Comparison of ENCODE assay signal across 22 cellular contexts in the genomic region with DNA sequence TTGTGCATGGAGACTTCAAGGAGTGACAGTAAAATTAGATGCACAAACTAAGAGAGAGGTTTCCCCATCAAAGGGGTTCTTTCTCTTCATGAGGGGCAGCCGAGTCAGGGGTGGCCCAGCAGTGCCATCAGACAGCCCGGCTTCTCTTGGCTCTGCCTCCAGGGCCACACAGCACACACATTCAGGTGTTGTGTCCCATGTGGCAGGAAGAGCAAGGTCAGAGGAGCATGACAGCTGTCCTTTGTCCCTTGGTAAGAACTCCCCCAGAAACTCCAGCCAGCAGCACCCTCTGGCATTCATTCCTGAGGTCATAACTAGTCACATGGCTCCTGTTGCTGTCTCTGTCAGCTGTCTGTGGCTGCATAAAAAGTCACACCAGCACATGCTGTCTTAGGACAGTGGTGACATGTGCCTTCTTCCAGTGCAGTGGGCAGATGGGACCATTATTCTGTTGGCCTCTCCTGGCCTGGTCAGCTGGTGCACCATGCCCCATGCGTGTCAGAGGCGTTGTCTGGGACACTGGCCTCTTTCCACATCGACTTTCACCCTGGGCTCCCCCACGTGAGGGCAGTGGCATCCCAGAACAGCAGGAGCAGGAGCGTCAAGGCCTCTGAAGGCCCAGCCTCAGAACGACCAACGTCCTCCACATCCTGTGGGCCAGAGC.
DNase-seq lines count a peak whose midpoint lies in the region; ATAC-seq and TF ChIP-seq lines count a peak whose summit lies in the region.
"Had no signal": no experiment of that assay in that cellular context is flagged by ENCODE, and none has a peak within 500 bp of the region (broad histone marks: within the 10 kb centered on the region; RNA-seq: fewer than 3 reads in every experiment).

No MANE protein-coding gene starts in this region.

- peak overlapping the region; percentile 29 for H3K27ac Mint-ChIP-seq in neural progenitor cell
- H3K27ac Mint-ChIP-seq: activated CD4-positive, alpha-beta T cell treated with anti-CD3 and anti-CD28 coated beads, Interleukin-2, amount 10 ng/mL, durations not matched to agents 24 days and 14 days; activated naive CD4-positive, alpha-beta T cell treated with anti-CD3 and anti-CD28 coated beads, Interleukin-2, amount 50 U/mL, for 24 hours had no signal

- H2AFZ ChIP-seq in neural progenitor cell (replicated peaks): no peak overlapping the region

- TF ChIP-seq CTCF in right atrium auricular region (IDR thresholded peaks at IDR 0.05) (no peak), neural progenitor cell (IDR thresholded peaks at IDR 0.05) (no peak)

- H3K4me1 ChIP-seq in right atrium auricular region (peaks cover 0 to 7% of the 10 kb centered on the region in 2 donors), neural progenitor cell (no peaks in the 10 kb centered on the region)
- H3K4me1 ChIP-seq: gastroesophageal sphincter, tibial nerve had no signal

- H3K9me3 ChIP-seq in right atrium auricular region: no peaks in the 10 kb centered on the region
- no peaks in the 10 kb centered on the region for H3K9me3 ChIP-seq in neural progenitor cell (ENCODE audit: low read depth)
- H3K9me3 ChIP-seq: gastroesophageal sphincter, tibial nerve had no signal

- no peaks in the 10 kb centered on the region for H4K20me1 ChIP-seq in neural progenitor cell (ENCODE audit: low read depth)

- H3K36me3 ChIP-seq in right atrium auricular region: peaks cover 84% of the 10 kb centered on the region
- H3K36me3 ChIP-seq in neural progenitor cell: no peaks in the 10 kb centered on the region

- no peaks in the 10 kb centered on the region for H3K4me1 Mint-ChIP-seq in neural progenitor cell
- H3K4me1 Mint-ChIP-seq: activated CD4-positive, alpha-beta T cell treated with anti-CD3 and anti-CD28 coated beads, Interleukin-2, amount 10 ng/mL, durations not matched to agents 24 days and 14 days; activated naive CD4-positive, alpha-beta T cell treated with anti-CD3 and anti-CD28 coated beads, Interleukin-2, amount 50 U/mL, for 24 hours had no signal

- ATAC-seq in Right ventricle myocardium inferior (peak; percentile 71), left cardiac atrium (peak; percentile 16 to 45)
- ATAC-seq: esophagus mucosa; gastroesophageal sphincter; stimulated activated naive CD8-positive, alpha-beta T cell treated with anti-CD3 and anti-CD28 coated beads, Interleukin-15, Interleukin-2, amounts not matched to agents 100 U/mL and 50 U/mL, for 24 hours had no signal

- no peak overlapping the region for H3K9ac ChIP-seq in neural progenitor cell

- H3K27me3 Mint-ChIP-seq in neural progenitor cell (ENCODE audit: insufficient read depth, low read depth): peaks cover 5% of the 10 kb centered on the region
- H3K27me3 Mint-ChIP-seq: activated CD4-positive, alpha-beta T cell treated with anti-CD3 and anti-CD28 coated beads, Interleukin-2, amount 10 ng/mL, durations not matched to agents 24 days and 14 days; activated naive CD4-positive, alpha-beta T cell treated with anti-CD3 and anti-CD28 coated beads, Interleukin-2, amount 50 U/mL, for 24 hours had no signal

- H3K27me3 ChIP-seq in right atrium auricular region (no peaks in the 10 kb centered on the region), neural progenitor cell (no peaks in the 10 kb centered on the region)
- H3K27me3 ChIP-seq: gastroesophageal sphincter, tibial nerve had no signal

- H3K36me3 Mint-ChIP-seq in neural progenitor cell: peaks cover 28% of the 10 kb centered on the region
- H3K36me3 Mint-ChIP-seq: activated naive CD4-positive, alpha-beta T cell treated with anti-CD3 and anti-CD28 coated beads, Interleukin-2, amount 50 U/mL, for 24 hours had no signal

- no peaks in the 10 kb centered on the region for H3F3A ChIP-seq in neural progenitor cell (ENCODE audit: low read depth)

- H3K4me3 ChIP-seq in right atrium auricular region (no peak overlapping the region), neural progenitor cell (no peak overlapping the region)
- H3K4me3 ChIP-seq: gastroesophageal sphincter, tibial nerve had no signal

- no peak for DNase-seq in Right ventricle myocardium inferior (ENCODE audit: missing footprints)
- DNase-seq in right atrium auricular region (ENCODE audit: low spot score): no peak
- no peak for DNase-seq in left cardiac atrium
- no peak for DNase-seq in neural progenitor cell (ENCODE audit: low spot score)
- DNase-seq in NCI-H510A treated with DMSO at 0.1 percent for 48 hours (lab: John Stamatoyannopoulos, UW): no peak
- no peak for DNase-seq in middle frontal gyrus (ENCODE audit: extremely low spot score, low spot score)
- DNase-seq in activated naive CD4-positive, alpha-beta T cell treated with anti-CD3 and anti-CD28 coated beads, Interleukin-2, amount 50 U/mL, for 16 hours: no peak
- no peak for DNase-seq in NCI-H2107 treated with DMSO at 0.1 percent for 48 hours (lab: John Stamatoyannopoulos, UW; ENCODE audit: unreplicated experiment)
- DNase-seq: 8988T; activated CD4-positive, alpha-beta T cell treated with anti-CD3 and anti-CD28 coated beads, Interleukin-2, amount 10 ng/mL, durations not matched to agents 24 days and 14 days; activated T-cell treated with anti-CD3 and anti-CD28 coated beads, Interleukin-2, amount 50 U/mL, for 48 hours; effector memory CD4-positive, alpha-beta T cell; islet precursor cell; NCI-H1105 treated with DMSO at 0.1 percent for 48 hours; OCI-M1; retina; stimulated activated naive CD8-positive, alpha-beta T cell treated with anti-CD3 and anti-CD28 coated beads, Interleukin-15, Interleukin-2, amounts not matched to agents 100 U/mL and 50 U/mL, for 24 hours; WERI-Rb-1 had no signal

- peak overlapping the region in 1 of 2 donors; percentile 68 for H3K27ac ChIP-seq in right atrium auricular region
- no peak overlapping the region for H3K27ac ChIP-seq in neural progenitor cell
- H3K27ac ChIP-seq: gastroesophageal sphincter, WERI-Rb-1 had no signal

- intact Hi-C loops in Right ventricle myocardium inferior (cut with DNase I): loop anchor here (5.0 kb wide), 1 partner anchor 144 kb away; no protein-coding TSS in a partner anchor
- intact Hi-C loops in left cardiac atrium (cut with DNase I): no loop called here

- no peak overlapping the region for H3K4me3 Mint-ChIP-seq in neural progenitor cell
- H3K4me3 Mint-ChIP-seq: activated CD4-positive, alpha-beta T cell treated with anti-CD3 and anti-CD28 coated beads, Interleukin-2, amount 10 ng/mL, durations not matched to agents 24 days and 14 days; activated naive CD4-positive, alpha-beta T cell treated with anti-CD3 and anti-CD28 coated beads, Interleukin-2, amount 50 U/mL, for 24 hours had no signal

- H3K79me2 ChIP-seq in neural progenitor cell (ENCODE audit: low read depth): no peaks in the 10 kb centered on the region

- H3K9me3 Mint-ChIP-seq in neural progenitor cell: no peaks in the 10 kb centered on the region
- H3K9me3 Mint-ChIP-seq: activated CD4-positive, alpha-beta T cell treated with anti-CD3 and anti-CD28 coated beads, Interleukin-2, amount 10 ng/mL, durations not matched to agents 24 days and 14 days; activated naive CD4-positive, alpha-beta T cell treated with anti-CD3 and anti-CD28 coated beads, Interleukin-2, amount 50 U/mL, for 24 hours had no signal

- H3K4me2 ChIP-seq in neural progenitor cell: no peak overlapping the region
